14 cellular contexts compared by ENCODE assay signal in the genomic region with DNA sequence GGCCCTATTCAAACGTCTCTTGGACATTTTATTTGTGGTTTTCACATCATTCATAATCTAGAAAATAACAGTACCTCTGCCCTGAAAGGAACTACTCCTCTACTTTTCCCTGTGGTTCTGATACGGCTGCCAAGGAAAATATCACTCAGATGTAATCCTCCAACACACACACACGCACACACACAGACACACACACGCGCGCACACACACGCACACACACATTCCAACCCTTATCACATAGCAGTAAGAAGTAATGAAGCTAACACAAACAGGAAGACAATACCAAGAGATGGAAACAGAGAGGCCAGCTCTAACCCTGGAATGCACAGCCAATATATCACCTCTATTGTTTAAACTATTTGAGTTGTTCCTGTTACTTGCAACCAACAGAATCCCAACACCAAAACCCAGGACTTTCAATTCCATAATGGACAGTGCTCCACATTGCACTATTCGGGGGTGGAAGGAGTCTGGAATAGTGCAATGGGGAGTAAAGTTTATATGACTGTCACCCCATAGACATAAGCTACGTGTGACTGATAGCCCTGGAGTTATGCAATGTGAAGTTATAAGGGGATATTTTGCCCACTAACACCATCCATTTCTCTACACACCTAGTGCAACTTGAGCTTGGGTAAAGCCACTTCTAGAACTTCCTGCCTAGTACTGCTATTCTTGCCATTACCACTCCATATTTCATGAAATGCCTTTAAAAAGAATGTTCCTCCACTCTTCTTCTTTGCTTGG.
DNase-seq lines count a peak whose midpoint lies in the region; ATAC-seq and TF ChIP-seq lines count a peak whose summit lies in the region.
"Had no signal": no experiment of that assay in that cellular context is flagged by ENCODE, and none has a peak within 500 bp of the region (broad histone marks: within the 10 kb centered on the region; RNA-seq: fewer than 3 reads in every experiment).

No MANE protein-coding gene starts in this region.

- H3K4me3 Mint-ChIP-seq in T-cell, result no peak overlapping the region
- H3K4me3 Mint-ChIP-seq: IgD-negative memory B cell, type B pancreatic cell had no signal

- H3K27ac Mint-ChIP-seq in T-cell, result no peak overlapping the region
- H3K27ac Mint-ChIP-seq: IgD-negative memory B cell, type B pancreatic cell had no signal

- H3K27ac ChIP-seq in C4-2B (peak overlapping the region; percentile 11; the same call in 1 of the 2 replicates), Panc1 (ENCODE audit: low read length) (peak overlapping the region; percentile 64; the same call in 1 of the 2 replicates), muscle layer of colon (ENCODE audit: low read depth, low read length) (peak overlapping the region; percentile 0), MM.1S (ENCODE audit: low read length) (no peak overlapping the region)
- H3K27ac ChIP-seq: foreskin keratinocyte had no signal

- H3K36me3 ChIP-seq in Panc1 (ENCODE audit: control insufficient read depth, insufficient read depth, low read length) (no peaks in the 10 kb centered on the region), muscle layer of colon (ENCODE audit: insufficient read depth, low read length) (no peaks in the 10 kb centered on the region), MM.1S (replicated peaks; ENCODE audit: insufficient read depth, low read length) (no peaks in the 10 kb centered on the region)
- H3K36me3 ChIP-seq: sigmoid colon had no signal

- intact Hi-C loops in Panc1 (cut with micrococcal nuclease; ENCODE audit: unreplicated experiment), result no loop called here

- BruUV-seq in Panc1 (replicated peaks; lab: Mats Ljungman, UMichigan), result no TSS peak

- H2AFZ ChIP-seq in MM.1S (ENCODE audit: low read length), result no peak overlapping the region

- CTCF ChIA-PET in Panc1 (lab: Charles Lee), result interaction anchor here (0.8 kb wide), 1 partner anchor 493 kb away, joined by 3 read pairs; no protein-coding TSS in a partner anchor
- CTCF ChIA-PET in T-cell (lab: Charles Lee), result interaction anchor here in 1 of 2 donors (0.6 kb wide), 1 partner anchor 1820 kb away, joined by 11 read pairs; no protein-coding TSS in a partner anchor

- H3K4me3 ChIP-seq in Panc1 (ENCODE audit: low read depth in 2 of 2, low read length in 2 of 2), result no peak overlapping the region
- H3K4me3 ChIP-seq in muscle layer of colon (ENCODE audit: low read depth in 1 of 2, low read length in 2 of 2), result no peak overlapping the region
- H3K4me3 ChIP-seq in MM.1S (ENCODE audit: low read length), result no peak overlapping the region
- H3K4me3 ChIP-seq: body of pancreas, sigmoid colon had no signal

- TF ChIP-seq CTCF in C4-2B (conservative IDR thresholded peaks at IDR 0.05), result no peak
- TF ChIP-seq CTCF in Panc1 (IDR thresholded peaks at IDR 0.05), result no peak
- TF ChIP-seq CTCF in MM.1S (IDR thresholded peaks at IDR 0.05; ENCODE audit: low read length), result no peak

- H3K4me1 Mint-ChIP-seq in T-cell, result no peaks in the 10 kb centered on the region
- H3K4me1 Mint-ChIP-seq: IgD-negative memory B cell had no signal

- no peak overlapping the region for H3K9ac ChIP-seq in muscle layer of colon (ENCODE audit: low read length)
- no peak overlapping the region for H3K9ac ChIP-seq in MM.1S (ENCODE audit: low read length)

- H3F3A ChIP-seq in MM.1S (ENCODE audit: insufficient read depth, low read length), result no peaks in the 10 kb centered on the region

- H3K9me3 Mint-ChIP-seq in T-cell, result no peaks in the 10 kb centered on the region
- H3K9me3 Mint-ChIP-seq: IgD-negative memory B cell had no signal

- no peaks in the 10 kb centered on the region for H3K9me3 ChIP-seq in Panc1 (ENCODE audit: control insufficient read depth, insufficient read depth, low read depth, low read length)
- no peaks in the 10 kb centered on the region for H3K9me3 ChIP-seq in muscle layer of colon (ENCODE audit: low read length)
- H3K9me3 ChIP-seq in MM.1S (replicated peaks; ENCODE audit: insufficient read depth, low read length), result no peaks in the 10 kb centered on the region
- H3K9me3 ChIP-seq: body of pancreas, sigmoid colon had no signal

- H3K36me3 Mint-ChIP-seq in T-cell, result no peaks in the 10 kb centered on the region
- H3K36me3 Mint-ChIP-seq: IgD-negative memory B cell, type B pancreatic cell had no signal

- no peak for DNase-seq in Panc1 (ENCODE audit: low read depth, low spot score)
- DNase-seq in fibroblast of peridontal ligament (ENCODE audit: extremely low read depth), result peak; percentile 75
- no peak for DNase-seq in T-cell
- DNase-seq in cerebellar cortex (ENCODE audit: low spot score), result no peak
- DNase-seq in MM.1S, result no peak
- DNase-seq: activated T-cell treated with anti-CD3 and anti-CD28 coated beads for 4 hours, foreskin keratinocyte, sigmoid colon had no signal

- no peak overlapping the region for H3K4me2 ChIP-seq in MM.1S (ENCODE audit: low read depth, low read length)

- H3K4me1 ChIP-seq in Panc1 (ENCODE audit: control insufficient read depth, insufficient read depth, low read length), result peaks cover 10% of the 10 kb centered on the region
- peaks cover 15% of the 10 kb centered on the region for H3K4me1 ChIP-seq in muscle layer of colon (ENCODE audit: insufficient read depth, low read length)
- no peaks in the 10 kb centered on the region for H3K4me1 ChIP-seq in MM.1S (ENCODE audit: low read length)
- H3K4me1 ChIP-seq: foreskin keratinocyte had no signal

- POLR2A ChIA-PET in Panc1 (lab: Charles Lee) (no interaction called here), T-cell (lab: Charles Lee) (no interaction called here)

- no peaks in the 10 kb centered on the region for H3K27me3 Mint-ChIP-seq in T-cell
- H3K27me3 Mint-ChIP-seq: type B pancreatic cell had no signal

- no peaks in the 10 kb centered on the region for H3K9me2 ChIP-seq in MM.1S (replicated peaks; ENCODE audit: insufficient read depth, low read length)

- ATAC-seq in Panc1, result no peak
- ATAC-seq in HG03457 (IDR thresholded peaks at IDR 0.05; ENCODE audit: unreplicated experiment), result no peak
- ATAC-seq in T-cell (replicated peaks in 1 of 4), result no peak
- ATAC-seq: foreskin keratinocyte had no signal

- H3K27me3 ChIP-seq in Panc1 (ENCODE audit: control insufficient read depth, insufficient read depth, low read length) (no peaks in the 10 kb centered on the region), muscle layer of colon (ENCODE audit: control insufficient read depth in 1 of 2, insufficient read depth in 2 of 2, low read length in 2 of 2) (no peaks in the 10 kb centered on the region), MM.1S (replicated peaks; ENCODE audit: insufficient read depth, low read length) (no peaks in the 10 kb centered on the region)
- H3K27me3 ChIP-seq: body of pancreas, sigmoid colon had no signal

- in situ Hi-C loops in Panc1 (cut with HindIII; ENCODE audit: low pct_unique_long_range_greater_than_20kb, low sequenced_read_pairs), result no loop called here

- no peaks in the 10 kb centered on the region for H4K20me1 ChIP-seq in MM.1S (ENCODE audit: insufficient read depth, low read length)

- no peaks in the 10 kb centered on the region for H3K79me2 ChIP-seq in MM.1S (ENCODE audit: low read length)
